9 cellular contexts compared by ENCODE assay signal in the genomic region with DNA sequence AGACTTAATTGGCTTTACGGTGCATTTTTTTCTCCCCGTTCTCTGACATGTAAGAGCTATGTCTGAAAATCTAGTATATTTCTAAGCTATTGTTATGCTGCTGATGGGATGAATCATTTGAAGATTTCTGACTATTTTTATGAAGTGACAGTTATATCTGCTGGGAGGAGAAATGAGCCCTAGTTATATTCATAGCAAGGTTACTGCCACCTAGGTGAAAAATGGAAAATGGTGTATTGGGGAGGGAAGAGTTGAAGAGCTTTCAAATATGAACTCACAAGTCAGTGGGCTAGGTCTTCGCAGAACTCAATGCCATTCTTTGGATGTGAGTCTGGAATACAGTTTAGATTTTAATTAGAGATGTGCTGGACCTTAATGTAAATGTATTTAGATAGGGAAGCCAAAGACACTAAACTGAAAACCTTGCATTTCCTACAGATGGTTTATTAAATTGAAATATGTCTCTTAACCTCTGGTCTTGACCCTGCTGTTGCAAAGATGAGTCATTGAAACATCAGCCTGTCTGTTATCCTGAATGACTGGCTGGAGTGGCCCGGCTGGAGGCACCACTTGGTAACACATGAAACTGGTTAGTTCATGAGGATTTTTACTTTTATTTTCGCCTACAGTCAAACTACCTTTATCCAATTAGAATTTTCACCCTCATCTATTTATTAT.
DNase-seq lines count a peak whose midpoint lies in the region; ATAC-seq, FAIRE-seq and TF ChIP-seq lines count a peak whose summit lies in the region.
"Had no signal": no experiment of that assay in that cellular context is flagged by ENCODE, and none has a peak within 500 bp of the region (broad histone marks: within the 10 kb centered on the region; RNA-seq: fewer than 3 reads in every experiment).

No MANE protein-coding gene starts in this region.

- DNase-seq in ACHN (peak; percentile 10), HT1080 (ENCODE audit: low read depth) (peak; percentile 53), dermis blood vessel endothelial cell (peak; percentile 65), GM12891 (ENCODE audit: insufficient read length, low spot score) (no peak), NCI-H1105 (lab: John Stamatoyannopoulos, UW) (no peak), KBM-7 (no peak), sciatic nerve (ENCODE audit: low spot score) (no peak)
- DNase-seq: COR-L47 had no signal

- TF ChIP-seq POLR2A in GM12891 (IDR thresholded peaks at IDR 0.05; ENCODE audit: low read depth, low read length), result no peak

- intact Hi-C loops in sciatic nerve (cut with DNase I), result no loop called here

- in situ Hi-C loops in ACHN (cut with HindIII; ENCODE audit: low pct_ligation_motif_present, low pct_unique_long_range_greater_than_20kb, low sequenced_read_pairs), result no loop called here
- in situ Hi-C loops in KBM-7 (cut with MboI; ENCODE audit: low pct_unique_long_range_greater_than_20kb, low sequenced_read_pairs), result no loop called here

- FAIRE-seq in GM12891 (lab: Jason Lieb, UNC), result no peak

- ATAC-seq in GM19455 (IDR thresholded peaks at IDR 0.05; ENCODE audit: unreplicated experiment), result peak; percentile 60
- ATAC-seq in sciatic nerve, result no peak

TF ChIP-seq in GM12891, 5 proteins besides CTCF, POLR2A, EP300 and RAD21:
- TF ChIP-seq POU2F2 (IDR thresholded peaks at IDR 0.05; ENCODE audit: low read depth, low read length) (no peak), PAX5 (IDR thresholded peaks at IDR 0.05; ENCODE audit: insufficient read depth, low read length, severe bottlenecking) (no peak), POLR2AphosphoS5 (IDR thresholded peaks at IDR 0.05; ENCODE audit: low read depth, low read length) (no peak), SPI1 (IDR thresholded peaks at IDR 0.05; ENCODE audit: low read depth, low read length) (no peak), TAF1 (IDR thresholded peaks at IDR 0.05; ENCODE audit: low read depth, low read length) (no peak)
TF ChIP-seq in GM12891: peak in this region for 0.

Comparison
In these comparisons a context has a peak if more than half of its experiments do, and no peak if none do; other contexts are left out.
1. DNase-seq: peak in ACHN (single experiment), HT1080 (single experiment) and dermis blood vessel endothelial cell (single experiment); none in GM12891 (single experiment), NCI-H1105 (single experiment), KBM-7 (single experiment) and sciatic nerve (single experiment).